Comparison of ENCODE assay signal across 1 cellular context in genomic region chr6:130885392-130886192, GRCh38.
TF ChIP-seq lines count a peak whose summit lies in the region.

No MANE protein-coding gene starts in this region.

TF ChIP-seq in H1, 55 proteins besides CTCF, POLR2A, EP300 and RAD21:
- TF ChIP-seq, protein P1, sequence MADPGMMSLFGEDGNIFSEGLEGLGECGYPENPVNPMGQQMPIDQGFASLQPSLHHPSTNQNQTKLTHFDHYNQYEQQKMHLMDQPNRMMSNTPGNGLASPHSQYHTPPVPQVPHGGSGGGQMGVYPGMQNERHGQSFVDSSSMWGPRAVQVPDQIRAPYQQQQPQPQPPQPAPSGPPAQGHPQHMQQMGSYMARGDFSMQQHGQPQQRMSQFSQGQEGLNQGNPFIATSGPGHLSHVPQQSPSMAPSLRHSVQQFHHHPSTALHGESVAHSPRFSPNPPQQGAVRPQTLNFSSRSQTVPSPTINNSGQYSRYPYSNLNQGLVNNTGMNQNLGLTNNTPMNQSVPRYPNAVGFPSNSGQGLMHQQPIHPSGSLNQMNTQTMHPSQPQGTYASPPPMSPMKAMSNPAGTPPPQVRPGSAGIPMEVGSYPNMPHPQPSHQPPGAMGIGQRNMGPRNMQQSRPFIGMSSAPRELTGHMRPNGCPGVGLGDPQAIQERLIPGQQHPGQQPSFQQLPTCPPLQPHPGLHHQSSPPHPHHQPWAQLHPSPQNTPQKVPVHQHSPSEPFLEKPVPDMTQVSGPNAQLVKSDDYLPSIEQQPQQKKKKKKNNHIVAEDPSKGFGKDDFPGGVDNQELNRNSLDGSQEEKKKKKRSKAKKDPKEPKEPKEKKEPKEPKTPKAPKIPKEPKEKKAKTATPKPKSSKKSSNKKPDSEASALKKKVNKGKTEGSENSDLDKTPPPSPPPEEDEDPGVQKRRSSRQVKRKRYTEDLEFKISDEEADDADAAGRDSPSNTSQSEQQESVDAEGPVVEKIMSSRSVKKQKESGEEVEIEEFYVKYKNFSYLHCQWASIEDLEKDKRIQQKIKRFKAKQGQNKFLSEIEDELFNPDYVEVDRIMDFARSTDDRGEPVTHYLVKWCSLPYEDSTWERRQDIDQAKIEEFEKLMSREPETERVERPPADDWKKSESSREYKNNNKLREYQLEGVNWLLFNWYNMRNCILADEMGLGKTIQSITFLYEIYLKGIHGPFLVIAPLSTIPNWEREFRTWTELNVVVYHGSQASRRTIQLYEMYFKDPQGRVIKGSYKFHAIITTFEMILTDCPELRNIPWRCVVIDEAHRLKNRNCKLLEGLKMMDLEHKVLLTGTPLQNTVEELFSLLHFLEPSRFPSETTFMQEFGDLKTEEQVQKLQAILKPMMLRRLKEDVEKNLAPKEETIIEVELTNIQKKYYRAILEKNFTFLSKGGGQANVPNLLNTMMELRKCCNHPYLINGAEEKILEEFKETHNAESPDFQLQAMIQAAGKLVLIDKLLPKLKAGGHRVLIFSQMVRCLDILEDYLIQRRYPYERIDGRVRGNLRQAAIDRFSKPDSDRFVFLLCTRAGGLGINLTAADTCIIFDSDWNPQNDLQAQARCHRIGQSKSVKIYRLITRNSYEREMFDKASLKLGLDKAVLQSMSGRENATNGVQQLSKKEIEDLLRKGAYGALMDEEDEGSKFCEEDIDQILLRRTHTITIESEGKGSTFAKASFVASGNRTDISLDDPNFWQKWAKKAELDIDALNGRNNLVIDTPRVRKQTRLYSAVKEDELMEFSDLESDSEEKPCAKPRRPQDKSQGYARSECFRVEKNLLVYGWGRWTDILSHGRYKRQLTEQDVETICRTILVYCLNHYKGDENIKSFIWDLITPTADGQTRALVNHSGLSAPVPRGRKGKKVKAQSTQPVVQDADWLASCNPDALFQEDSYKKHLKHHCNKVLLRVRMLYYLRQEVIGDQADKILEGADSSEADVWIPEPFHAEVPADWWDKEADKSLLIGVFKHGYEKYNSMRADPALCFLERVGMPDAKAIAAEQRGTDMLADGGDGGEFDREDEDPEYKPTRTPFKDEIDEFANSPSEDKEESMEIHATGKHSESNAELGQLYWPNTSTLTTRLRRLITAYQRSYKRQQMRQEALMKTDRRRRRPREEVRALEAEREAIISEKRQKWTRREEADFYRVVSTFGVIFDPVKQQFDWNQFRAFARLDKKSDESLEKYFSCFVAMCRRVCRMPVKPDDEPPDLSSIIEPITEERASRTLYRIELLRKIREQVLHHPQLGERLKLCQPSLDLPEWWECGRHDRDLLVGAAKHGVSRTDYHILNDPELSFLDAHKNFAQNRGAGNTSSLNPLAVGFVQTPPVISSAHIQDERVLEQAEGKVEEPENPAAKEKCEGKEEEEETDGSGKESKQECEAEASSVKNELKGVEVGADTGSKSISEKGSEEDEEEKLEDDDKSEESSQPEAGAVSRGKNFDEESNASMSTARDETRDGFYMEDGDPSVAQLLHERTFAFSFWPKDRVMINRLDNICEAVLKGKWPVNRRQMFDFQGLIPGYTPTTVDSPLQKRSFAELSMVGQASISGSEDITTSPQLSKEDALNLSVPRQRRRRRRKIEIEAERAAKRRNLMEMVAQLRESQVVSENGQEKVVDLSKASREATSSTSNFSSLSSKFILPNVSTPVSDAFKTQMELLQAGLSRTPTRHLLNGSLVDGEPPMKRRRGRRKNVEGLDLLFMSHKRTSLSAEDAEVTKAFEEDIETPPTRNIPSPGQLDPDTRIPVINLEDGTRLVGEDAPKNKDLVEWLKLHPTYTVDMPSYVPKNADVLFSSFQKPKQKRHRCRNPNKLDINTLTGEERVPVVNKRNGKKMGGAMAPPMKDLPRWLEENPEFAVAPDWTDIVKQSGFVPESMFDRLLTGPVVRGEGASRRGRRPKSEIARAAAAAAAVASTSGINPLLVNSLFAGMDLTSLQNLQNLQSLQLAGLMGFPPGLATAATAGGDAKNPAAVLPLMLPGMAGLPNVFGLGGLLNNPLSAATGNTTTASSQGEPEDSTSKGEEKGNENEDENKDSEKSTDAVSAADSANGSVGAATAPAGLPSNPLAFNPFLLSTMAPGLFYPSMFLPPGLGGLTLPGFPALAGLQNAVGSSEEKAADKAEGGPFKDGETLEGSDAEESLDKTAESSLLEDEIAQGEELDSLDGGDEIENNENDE (IDR thresholded peaks at IDR 0.05; ENCODE audit: insufficient replicate concordance, low read length): no peak
- TF ChIP-seq SIN3A (conservative IDR thresholded peaks at IDR 0.05 in 1 of 2, IDR thresholded peaks at IDR 0.05 in 1 of 2; ENCODE audit: low read depth in 1 of 2, low read length in 2 of 2) (no peak), KDM5A (IDR thresholded peaks at IDR 0.05; ENCODE audit: low read length) (no peak), RFX5 (IDR thresholded peaks at IDR 0.05; ENCODE audit: borderline replicate concordance, low read depth, low read length) (no peak), CTBP2 (IDR thresholded peaks at IDR 0.05; ENCODE audit: borderline replicate concordance, insufficient read depth, insufficient read length, low read length) (no peak), MAFK (IDR thresholded peaks at IDR 0.05; ENCODE audit: low read depth, low read length) (peak; percentile 71)
